Comparison of ENCODE assay signal across 14 cellular contexts in genomic region chrX:134932528-134933217, GRCh38. TPM values are rescaled to one million over a fixed set of nuclear protein-coding genes. Genes with fewer than 3 reads are reported as not detected.
A peak's percentile ranks its signal among the peaks of the same experiment; 100 is the strongest.
DNase-seq lines count a peak whose midpoint lies in the region; FAIRE-seq and TF ChIP-seq lines count a peak whose summit lies in the region.
"Had no signal": no experiment of that assay in that cellular context is flagged by ENCODE, and none has a peak within 500 bp of the region (broad histone marks: within the 10 kb centered on the region; RNA-seq: fewer than 3 reads in every experiment).

No MANE protein-coding gene starts in this region.

- H3K27me3 ChIP-seq in colonic mucosa = no peaks in the 10 kb centered on the region

- intact Hi-C loops in colonic mucosa (cut with DNase I) = no loop called here

- no peaks in the 10 kb centered on the region for H3K9me3 ChIP-seq in colonic mucosa

- no peak overlapping the region for H3K9ac ChIP-seq in colonic mucosa (ENCODE audit: low read depth in 2 of 2, low read length in 2 of 2)

- no peak overlapping the region for H3K27ac ChIP-seq in colonic mucosa
- H3K27ac ChIP-seq: dorsolateral prefrontal cortex had no signal

- peak; percentile 82 for DNase-seq in ELR (ENCODE audit: low read depth)
- DNase-seq in RPMI7951 (ENCODE audit: low read depth) = peak; percentile 56
- peak; percentile 71 for DNase-seq in fibroblast of peridontal ligament (ENCODE audit: extremely low read depth)
- DNase-seq in renal cortical epithelial cell (ENCODE audit: low read depth) = peak; percentile 71
- DNase-seq in HTR-8/SVneo (ENCODE audit: insufficient read length, low spot score) = no peak
- no peak for DNase-seq in NOMO-1 (lab: John Stamatoyannopoulos, UW; ENCODE audit: unreplicated experiment in 2 of 2)
- no peak for DNase-seq in colonic mucosa
- DNase-seq: COR-L47; dorsolateral prefrontal cortex; foreskin melanocyte; kidney; NCI-H1048; NCI-H2227 treated with DMSO at 0.1 percent for 48 hours; stimulated activated CD4-positive, alpha-beta T cell treated with anti-CD3 and anti-CD28 coated beads, Interleukin-4, amount 100 ng/mL, for 4 hours had no signal

- FAIRE-seq in HTR-8/SVneo (lab: Jason Lieb, UNC) = no peak
- FAIRE-seq: kidney had no signal

- H3K4me1 ChIP-seq in colonic mucosa = no peaks in the 10 kb centered on the region

- TF ChIP-seq CTCF in colonic mucosa (IDR thresholded peaks at IDR 0.05) = no peak

- no peaks in the 10 kb centered on the region for H3K36me3 ChIP-seq in colonic mucosa

- H3K4me3 ChIP-seq in colonic mucosa = no peak overlapping the region
- H3K4me3 ChIP-seq: dorsolateral prefrontal cortex had no signal

RNA-seq across cellular contexts. Expression of gene MOSPD1, which starts 17.6 kb away (rescaled TPM):
- total RNA-seq in RPMI7951 (2014; rRNA removed; shearing (Covaris generic)) = 19.2 and 20.1 TPM in 2 replicates
- total RNA-seq in renal cortical epithelial cell = 32.1 and 32.5 TPM in 2 replicates
- 1 to 10 TPM; 6.1 to 9.6 TPM for total RNA-seq in colonic mucosa

RNA-seq across cellular contexts. Expression of gene SMIM10, which starts 58.1 kb away (rescaled TPM):
- total RNA-seq in RPMI7951 (2014; rRNA removed; shearing (Covaris generic)) = 5.8 and 8.2 TPM in 2 replicates
- total RNA-seq in renal cortical epithelial cell (0.99 TPM in 1 of 2 replicates, not detected in the other), colonic mucosa (1 to 10 TPM; 1.4 to 1.5 TPM)

Comparison
In these comparisons a context has a peak if more than half of its experiments do, and no peak if none do; other contexts are left out.
1. DNase-seq: peak in ELR (single experiment), RPMI7951 (single experiment), fibroblast of peridontal ligament (single experiment) and renal cortical epithelial cell (single experiment); none in HTR-8/SVneo (single experiment), NOMO-1 (0 of 2) and colonic mucosa (single experiment).